In genomic region chr18:31396796-31397195, GRCh38 we compare ENCODE assay signal across 2 cellular contexts.
TF ChIP-seq lines count a peak whose summit lies in the region.

No MANE protein-coding gene starts in this region.

TF ChIP-seq in GM23338, 12 proteins besides CTCF, POLR2A, EP300 and RAD21:
- TF ChIP-seq ZNF114 (CRISPR knock-in tag; IDR thresholded peaks at IDR 0.05) (no peak), EZH2 (IDR thresholded peaks at IDR 0.05; ENCODE audit: low read depth, unreplicated experiment) (no peak), ZNF462 (CRISPR knock-in tag; IDR thresholded peaks at IDR 0.05) (no peak), NANOG (IDR thresholded peaks at IDR 0.05; ENCODE audit: borderline replicate concordance) (no peak), ZNF331 (CRISPR knock-in tag; IDR thresholded peaks at IDR 0.05; ENCODE audit: low read depth) (no peak), CREB1 (CRISPR knock-in tag; IDR thresholded peaks at IDR 0.05; ENCODE audit: low read depth) (no peak), EZH2phosphoT487 (IDR thresholded peaks at IDR 0.05; ENCODE audit: unreplicated experiment) (no peak), REST (IDR thresholded peaks at IDR 0.05; ENCODE audit: unreplicated experiment) (no peak), JUNB (IDR thresholded peaks at IDR 0.05; ENCODE audit: unreplicated experiment) (no peak), ETS1 (IDR thresholded peaks at IDR 0.05) (no peak), POLR2AphosphoS5 (IDR thresholded peaks at IDR 0.05; ENCODE audit: low read depth) (no peak), STAT1 (IDR thresholded peaks at IDR 0.05; ENCODE audit: unreplicated experiment) (no peak)
TF ChIP-seq in GM23338: peak in this region for 0.

TF ChIP-seq in K562, 482 proteins besides CTCF, POLR2A, EP300 and RAD21:
- no peak for TF ChIP-seq ZBTB43 (CRISPR knock-in tag; IDR thresholded peaks at IDR 0.05)
- no peak for TF ChIP-seq ZZZ3 (IDR thresholded peaks at IDR 0.05)
- TF ChIP-seq KLF16 (IDR thresholded peaks at IDR 0.05), result no peak
- TF ChIP-seq CSDE1 (IDR thresholded peaks at IDR 0.05), result no peak
- no peak for TF ChIP-seq CBX2 (IDR thresholded peaks at IDR 0.05; ENCODE audit: insufficient read depth, low read length, poor library complexity, severe bottlenecking)
- TF ChIP-seq SETDB1 (IDR thresholded peaks at IDR 0.05; ENCODE audit: low read length), result no peak
- TF ChIP-seq HMBOX1 (IDR thresholded peaks at IDR 0.05), result no peak
- TF ChIP-seq ZNF384 (IDR thresholded peaks at IDR 0.05; ENCODE audit: low read depth, low read length), result no peak
- TF ChIP-seq ARID4B (CRISPR knock-in tag; IDR thresholded peaks at IDR 0.05), result no peak
- no peak for TF ChIP-seq GABPA (tag; conservative IDR thresholded peaks at IDR 0.05; ENCODE audit: low read depth)
- no peak for TF ChIP-seq NR3C1 (CRISPR knock-in tag; IDR thresholded peaks at IDR 0.05)
- no peak for TF ChIP-seq ZBTB2 (IDR thresholded peaks at IDR 0.05)
TF ChIP-seq in K562: peak in this region for 0.
